ENCODE assay signal across 21 cellular contexts in the genomic region with DNA sequence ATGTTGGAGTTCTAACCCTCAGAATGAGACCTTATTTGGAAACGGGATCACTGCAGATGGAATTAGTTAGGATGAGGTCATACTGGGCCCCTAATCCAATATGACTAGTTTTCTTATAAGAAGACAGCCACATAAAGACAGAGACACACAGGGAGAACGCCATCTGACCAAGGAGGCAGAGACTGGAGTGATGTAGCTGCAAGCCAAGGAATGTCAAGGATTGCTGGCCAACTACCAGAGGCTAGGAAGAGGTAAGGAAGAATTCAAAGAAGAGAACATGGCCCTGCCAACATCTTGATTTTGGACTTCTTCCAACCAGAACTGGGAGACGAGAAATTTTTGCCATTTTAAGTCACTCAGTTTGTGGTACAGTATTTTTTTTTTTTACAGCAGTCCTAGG.
"Had no signal": no experiment of that assay in that cellular context is flagged by ENCODE, and none has a peak within 500 bp of the region (broad histone marks: within the 10 kb centered on the region; RNA-seq: fewer than 3 reads in every experiment).

No MANE protein-coding gene starts in this region.

- H3K27ac Mint-ChIP-seq: activated naive CD4-positive, alpha-beta T cell treated with anti-CD3 and anti-CD28 coated beads, Interleukin-2, amount 50 U/mL, for 72 hours; activated T-cell treated with anti-CD3 and anti-CD28 coated beads, Interleukin-2, amount 50 U/mL, for 72 hours; natural killer cell; stimulated activated memory B cell treated with anti-CD40 and anti-IgM and Interleukin-4, amounts not matched to agents 10 μg/mL and 1 μg/mL and 100 μg/mL, for 72 hours; T-helper 17 cell had no signal

- H3K36me3 Mint-ChIP-seq: activated naive CD4-positive, alpha-beta T cell treated with anti-CD3 and anti-CD28 coated beads, Interleukin-2, amount 50 U/mL, for 72 hours; brain; natural killer cell; stimulated activated memory B cell treated with anti-CD40 and anti-IgM and Interleukin-4, amounts not matched to agents 10 μg/mL and 1 μg/mL and 100 μg/mL, for 72 hours had no signal

- H3K79me2 ChIP-seq: hepatocyte had no signal

- H3K4me2 ChIP-seq: hepatocyte had no signal

- H3K9me3 ChIP-seq: lower lobe of right lung, pancreas, sigmoid colon had no signal

- H3K4me1 ChIP-seq: lower lobe of right lung, pancreas, spleen had no signal

- H3K4me3 Mint-ChIP-seq: activated T-cell treated with anti-CD3 and anti-CD28 coated beads, Interleukin-2, amount 50 U/mL, for 72 hours; brain; natural killer cell; stimulated activated memory B cell treated with anti-CD40 and anti-IgM and Interleukin-4, amounts not matched to agents 10 μg/mL and 1 μg/mL and 100 μg/mL, for 72 hours; T-helper 17 cell had no signal

- FAIRE-seq: endometrium, pancreas had no signal

- DNase-seq: activated CD4-positive, alpha-beta T cell treated with anti-CD3 and anti-CD28 coated beads for 1 hour; activated CD8-positive, alpha-beta memory T cell treated with anti-CD3 and anti-CD28 coated beads for 24 hours; activated CD8-positive, alpha-beta memory T cell treated with anti-CD3 and anti-CD28 coated beads, Interleukin-2, amount 50 U/mL, for 48 hours; activated effector memory CD4-positive, alpha-beta T cell treated with anti-CD3 and anti-CD28 coated beads, Interleukin-2, amount 50 U/mL, for 16 hours; activated T-cell treated with anti-CD3 and anti-CD28 coated beads, Interleukin-2, amount 50 U/mL, for 72 hours; cortex of kidney; erythroblast; left colon; lower lobe of right lung; natural killer cell; pancreas; sigmoid colon; spleen; stimulated activated CD4-positive, alpha-beta T cell treated with anti-CD3 and anti-CD28 coated beads, Interleukin-4, amount 100 ng/mL, for 4 hours; T-helper 17 cell; WERI-Rb-1 had no signal

- H3K4me1 Mint-ChIP-seq: brain; natural killer cell; stimulated activated memory B cell treated with anti-CD40 and anti-IgM and Interleukin-4, amounts not matched to agents 10 μg/mL and 1 μg/mL and 100 μg/mL, for 72 hours had no signal

- H2AFZ ChIP-seq: hepatocyte had no signal

- H3K27me3 ChIP-seq: hepatocyte, sigmoid colon, spleen had no signal

- H3K27ac ChIP-seq: hepatocyte, lower lobe of right lung, pancreas, sigmoid colon, spleen, WERI-Rb-1 had no signal

- H3K4me3 ChIP-seq: hepatocyte, lower lobe of right lung, pancreas, sigmoid colon, spleen had no signal

- H3K36me3 ChIP-seq: lower lobe of right lung, pancreas, sigmoid colon, spleen, WERI-Rb-1 had no signal

- H3K27me3 Mint-ChIP-seq: brain, T-helper 17 cell had no signal
